1 cellular context compared by ENCODE assay signal in genomic region chr16:81864646-81865382, GRCh38.
TF ChIP-seq lines count a peak whose summit lies in the region.

No MANE protein-coding gene starts in this region.

TF ChIP-seq in IMR-90, 13 proteins besides CTCF, POLR2A, EP300 and RAD21:
- no peak for TF ChIP-seq FOS (IDR thresholded peaks at IDR 0.05; ENCODE audit: low read depth, low read length)
- TF ChIP-seq NFE2L2 (IDR thresholded peaks at IDR 0.05; ENCODE audit: low read depth, low read length), result no peak
- TF ChIP-seq SMC3 (IDR thresholded peaks at IDR 0.05; ENCODE audit: low read depth, low read length), result no peak
- TF ChIP-seq RFX5 (IDR thresholded peaks at IDR 0.05; ENCODE audit: low read depth, low read length), result no peak
- TF ChIP-seq, protein P1, sequence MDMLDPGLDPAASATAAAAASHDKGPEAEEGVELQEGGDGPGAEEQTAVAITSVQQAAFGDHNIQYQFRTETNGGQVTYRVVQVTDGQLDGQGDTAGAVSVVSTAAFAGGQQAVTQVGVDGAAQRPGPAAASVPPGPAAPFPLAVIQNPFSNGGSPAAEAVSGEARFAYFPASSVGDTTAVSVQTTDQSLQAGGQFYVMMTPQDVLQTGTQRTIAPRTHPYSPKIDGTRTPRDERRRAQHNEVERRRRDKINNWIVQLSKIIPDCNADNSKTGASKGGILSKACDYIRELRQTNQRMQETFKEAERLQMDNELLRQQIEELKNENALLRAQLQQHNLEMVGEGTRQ (IDR thresholded peaks at IDR 0.05; ENCODE audit: low read depth, low read length), result no peak
- no peak for TF ChIP-seq CEBPB (IDR thresholded peaks at IDR 0.05; ENCODE audit: low read depth, low read length)
- TF ChIP-seq MAFK (IDR thresholded peaks at IDR 0.05; ENCODE audit: low read depth, low read length), result no peak
- TF ChIP-seq, protein P2, sequence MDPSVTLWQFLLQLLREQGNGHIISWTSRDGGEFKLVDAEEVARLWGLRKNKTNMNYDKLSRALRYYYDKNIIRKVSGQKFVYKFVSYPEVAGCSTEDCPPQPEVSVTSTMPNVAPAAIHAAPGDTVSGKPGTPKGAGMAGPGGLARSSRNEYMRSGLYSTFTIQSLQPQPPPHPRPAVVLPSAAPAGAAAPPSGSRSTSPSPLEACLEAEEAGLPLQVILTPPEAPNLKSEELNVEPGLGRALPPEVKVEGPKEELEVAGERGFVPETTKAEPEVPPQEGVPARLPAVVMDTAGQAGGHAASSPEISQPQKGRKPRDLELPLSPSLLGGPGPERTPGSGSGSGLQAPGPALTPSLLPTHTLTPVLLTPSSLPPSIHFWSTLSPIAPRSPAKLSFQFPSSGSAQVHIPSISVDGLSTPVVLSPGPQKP (IDR thresholded peaks at IDR 0.05; ENCODE audit: borderline replicate concordance, low read depth, low read length), result no peak
- TF ChIP-seq RCOR1 (IDR thresholded peaks at IDR 0.05; ENCODE audit: insufficient replicate concordance, low read length), result no peak
- TF ChIP-seq MAZ (IDR thresholded peaks at IDR 0.05; ENCODE audit: borderline replicate concordance, low read depth, low read length), result no peak
- no peak for TF ChIP-seq BHLHE40 (IDR thresholded peaks at IDR 0.05; ENCODE audit: low read depth, low read length)
- no peak for TF ChIP-seq CHD1 (IDR thresholded peaks at IDR 0.05; ENCODE audit: low read depth, low read length)
- TF ChIP-seq MXI1 (IDR thresholded peaks at IDR 0.05; ENCODE audit: borderline replicate concordance, low read depth, low read length), result no peak
